In the genomic region with DNA sequence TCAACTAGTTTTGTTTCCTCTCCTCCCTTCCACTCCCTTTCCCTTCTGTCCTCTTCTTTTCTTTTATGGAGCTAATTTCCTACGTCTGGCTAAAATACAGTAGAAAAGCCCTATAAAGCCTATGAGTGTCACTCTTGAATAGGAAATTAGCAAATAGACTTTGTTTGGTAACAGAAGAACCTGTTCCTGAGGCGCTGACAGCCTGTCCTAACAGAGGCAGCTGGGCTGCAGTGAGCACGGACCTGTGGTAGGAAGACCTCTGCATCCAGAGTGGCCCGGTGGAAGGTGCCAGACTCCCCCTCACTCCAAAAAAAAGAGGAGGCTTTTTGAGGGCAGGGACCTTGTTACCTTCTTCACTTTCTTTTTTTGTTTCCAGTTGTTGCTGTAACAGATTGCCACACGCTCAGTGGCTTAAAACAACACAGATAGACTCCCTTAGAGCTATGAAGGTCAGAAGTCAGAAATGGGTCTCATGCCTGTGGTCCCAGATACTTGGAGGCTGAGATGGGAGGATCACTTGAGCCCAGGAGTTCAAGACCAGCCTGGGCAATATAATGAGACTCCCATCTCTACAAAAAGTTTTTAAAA, we compare ENCODE assay signal across 2 cellular contexts.
TF ChIP-seq lines count a peak whose summit lies in the region.

No MANE protein-coding gene starts in this region.

TF ChIP-seq in H1, 55 proteins besides CTCF, POLR2A, EP300 and RAD21:
- no peak for TF ChIP-seq MAFK (IDR thresholded peaks at IDR 0.05; ENCODE audit: low read depth, low read length)
- no peak for TF ChIP-seq TCF12 (IDR thresholded peaks at IDR 0.05; ENCODE audit: low read depth, low read length)
- TF ChIP-seq RNF2 (IDR thresholded peaks at IDR 0.05; ENCODE audit: borderline replicate concordance, low read depth, low read length, missing control alignments, poor library complexity, severe bottlenecking): no peak
- TF ChIP-seq YY1 (IDR thresholded peaks at IDR 0.05; ENCODE audit: low read depth, low read length): no peak
- no peak for TF ChIP-seq SIRT6 (IDR thresholded peaks at IDR 0.05; ENCODE audit: low read length)
- TF ChIP-seq NRF1 (IDR thresholded peaks at IDR 0.05; ENCODE audit: low read depth, low read length): no peak
- TF ChIP-seq HDAC2 (IDR thresholded peaks at IDR 0.05; ENCODE audit: borderline replicate concordance in 1 of 2, low read depth in 2 of 2, low read length in 2 of 2): no peak
- TF ChIP-seq SRF (IDR thresholded peaks at IDR 0.05; ENCODE audit: low read depth, low read length): no peak
- no peak for TF ChIP-seq GTF2F1 (IDR thresholded peaks at IDR 0.05; ENCODE audit: borderline replicate concordance, low read depth, low read length)

TF ChIP-seq in GM23338, 12 proteins besides CTCF, POLR2A, EP300 and RAD21:
- TF ChIP-seq JUNB (IDR thresholded peaks at IDR 0.05; ENCODE audit: unreplicated experiment) (no peak), EZH2 (IDR thresholded peaks at IDR 0.05; ENCODE audit: low read depth, unreplicated experiment) (no peak), NANOG (IDR thresholded peaks at IDR 0.05; ENCODE audit: borderline replicate concordance) (no peak), ZNF114 (CRISPR knock-in tag; IDR thresholded peaks at IDR 0.05) (no peak), CREB1 (CRISPR knock-in tag; IDR thresholded peaks at IDR 0.05; ENCODE audit: low read depth) (no peak), EZH2phosphoT487 (IDR thresholded peaks at IDR 0.05; ENCODE audit: unreplicated experiment) (no peak), ZNF331 (CRISPR knock-in tag; IDR thresholded peaks at IDR 0.05; ENCODE audit: low read depth) (no peak), POLR2AphosphoS5 (IDR thresholded peaks at IDR 0.05; ENCODE audit: low read depth) (no peak), ZNF462 (CRISPR knock-in tag; IDR thresholded peaks at IDR 0.05) (no peak), STAT1 (IDR thresholded peaks at IDR 0.05; ENCODE audit: unreplicated experiment) (no peak)
- TF ChIP-seq, protein P1, sequence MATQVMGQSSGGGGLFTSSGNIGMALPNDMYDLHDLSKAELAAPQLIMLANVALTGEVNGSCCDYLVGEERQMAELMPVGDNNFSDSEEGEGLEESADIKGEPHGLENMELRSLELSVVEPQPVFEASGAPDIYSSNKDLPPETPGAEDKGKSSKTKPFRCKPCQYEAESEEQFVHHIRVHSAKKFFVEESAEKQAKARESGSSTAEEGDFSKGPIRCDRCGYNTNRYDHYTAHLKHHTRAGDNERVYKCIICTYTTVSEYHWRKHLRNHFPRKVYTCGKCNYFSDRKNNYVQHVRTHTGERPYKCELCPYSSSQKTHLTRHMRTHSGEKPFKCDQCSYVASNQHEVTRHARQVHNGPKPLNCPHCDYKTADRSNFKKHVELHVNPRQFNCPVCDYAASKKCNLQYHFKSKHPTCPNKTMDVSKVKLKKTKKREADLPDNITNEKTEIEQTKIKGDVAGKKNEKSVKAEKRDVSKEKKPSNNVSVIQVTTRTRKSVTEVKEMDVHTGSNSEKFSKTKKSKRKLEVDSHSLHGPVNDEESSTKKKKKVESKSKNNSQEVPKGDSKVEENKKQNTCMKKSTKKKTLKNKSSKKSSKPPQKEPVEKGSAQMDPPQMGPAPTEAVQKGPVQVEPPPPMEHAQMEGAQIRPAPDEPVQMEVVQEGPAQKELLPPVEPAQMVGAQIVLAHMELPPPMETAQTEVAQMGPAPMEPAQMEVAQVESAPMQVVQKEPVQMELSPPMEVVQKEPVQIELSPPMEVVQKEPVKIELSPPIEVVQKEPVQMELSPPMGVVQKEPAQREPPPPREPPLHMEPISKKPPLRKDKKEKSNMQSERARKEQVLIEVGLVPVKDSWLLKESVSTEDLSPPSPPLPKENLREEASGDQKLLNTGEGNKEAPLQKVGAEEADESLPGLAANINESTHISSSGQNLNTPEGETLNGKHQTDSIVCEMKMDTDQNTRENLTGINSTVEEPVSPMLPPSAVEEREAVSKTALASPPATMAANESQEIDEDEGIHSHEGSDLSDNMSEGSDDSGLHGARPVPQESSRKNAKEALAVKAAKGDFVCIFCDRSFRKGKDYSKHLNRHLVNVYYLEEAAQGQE (IDR thresholded peaks at IDR 0.05; ENCODE audit: unreplicated experiment): no peak
- TF ChIP-seq, protein P2, sequence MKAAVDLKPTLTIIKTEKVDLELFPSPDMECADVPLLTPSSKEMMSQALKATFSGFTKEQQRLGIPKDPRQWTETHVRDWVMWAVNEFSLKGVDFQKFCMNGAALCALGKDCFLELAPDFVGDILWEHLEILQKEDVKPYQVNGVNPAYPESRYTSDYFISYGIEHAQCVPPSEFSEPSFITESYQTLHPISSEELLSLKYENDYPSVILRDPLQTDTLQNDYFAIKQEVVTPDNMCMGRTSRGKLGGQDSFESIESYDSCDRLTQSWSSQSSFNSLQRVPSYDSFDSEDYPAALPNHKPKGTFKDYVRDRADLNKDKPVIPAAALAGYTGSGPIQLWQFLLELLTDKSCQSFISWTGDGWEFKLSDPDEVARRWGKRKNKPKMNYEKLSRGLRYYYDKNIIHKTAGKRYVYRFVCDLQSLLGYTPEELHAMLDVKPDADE (IDR thresholded peaks at IDR 0.05): no peak
TF ChIP-seq in GM23338: peak in this region for 0.
